ENCODE assay signal across 2 cellular contexts in the genomic region with DNA sequence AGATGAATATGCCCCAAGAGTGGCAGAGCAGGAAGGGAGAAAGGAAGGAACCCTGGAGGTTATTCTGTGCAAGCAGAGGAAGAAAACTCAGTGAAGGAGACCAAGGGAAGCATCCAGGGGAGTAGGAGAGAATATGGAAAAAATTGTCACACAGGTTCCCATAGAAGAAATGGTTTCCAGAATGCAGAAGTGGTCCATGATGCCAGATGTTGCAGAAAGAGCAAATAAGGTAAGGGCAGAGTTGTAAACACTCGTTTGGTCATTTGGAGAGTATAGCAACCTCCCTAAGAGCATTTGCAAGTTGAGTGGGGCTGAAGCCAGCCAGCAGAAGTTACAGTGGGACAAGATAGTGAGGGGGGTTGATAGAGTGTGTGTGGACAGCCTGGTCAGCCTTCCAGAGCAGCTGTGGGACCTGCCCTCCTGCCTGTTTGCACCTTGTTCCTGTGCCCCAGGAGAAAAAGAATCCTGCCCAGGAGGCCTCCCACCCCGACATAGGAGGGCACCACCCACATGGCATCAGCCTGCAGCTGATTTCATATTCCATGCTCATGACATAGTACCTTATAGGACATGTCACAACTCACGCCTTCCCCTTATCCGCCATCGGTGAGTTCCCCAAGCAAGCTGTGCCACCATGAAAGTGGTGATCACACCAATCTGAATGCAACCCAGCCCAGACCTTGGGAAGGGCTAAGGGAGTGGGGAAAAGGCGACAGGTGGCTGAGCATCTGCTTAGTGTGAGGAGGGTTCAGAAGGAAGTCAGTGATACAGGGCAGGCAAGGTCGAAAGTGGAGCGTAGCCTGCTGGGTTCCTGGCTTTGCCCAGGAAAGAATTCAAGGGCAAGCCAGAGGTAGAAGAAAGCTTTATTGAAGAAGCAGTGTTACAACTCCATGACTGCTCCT.
TF ChIP-seq lines count a peak whose summit lies in the region.

No MANE protein-coding gene starts in this region.

TF ChIP-seq in IMR-90, 13 proteins besides CTCF, POLR2A, EP300 and RAD21:
- TF ChIP-seq CEBPB (IDR thresholded peaks at IDR 0.05; ENCODE audit: low read depth, low read length) (no peak), MAZ (IDR thresholded peaks at IDR 0.05; ENCODE audit: borderline replicate concordance, low read depth, low read length) (no peak), FOS (IDR thresholded peaks at IDR 0.05; ENCODE audit: low read depth, low read length) (no peak), RFX5 (IDR thresholded peaks at IDR 0.05; ENCODE audit: low read depth, low read length) (no peak), MAFK (IDR thresholded peaks at IDR 0.05; ENCODE audit: low read depth, low read length) (no peak), SMC3 (IDR thresholded peaks at IDR 0.05; ENCODE audit: low read depth, low read length) (no peak), RCOR1 (IDR thresholded peaks at IDR 0.05; ENCODE audit: insufficient replicate concordance, low read length) (no peak), NFE2L2 (IDR thresholded peaks at IDR 0.05; ENCODE audit: low read depth, low read length) (no peak), CHD1 (IDR thresholded peaks at IDR 0.05; ENCODE audit: low read depth, low read length) (no peak), MXI1 (IDR thresholded peaks at IDR 0.05; ENCODE audit: borderline replicate concordance, low read depth, low read length) (no peak), BHLHE40 (IDR thresholded peaks at IDR 0.05; ENCODE audit: low read depth, low read length) (no peak)
- TF ChIP-seq, protein P1, sequence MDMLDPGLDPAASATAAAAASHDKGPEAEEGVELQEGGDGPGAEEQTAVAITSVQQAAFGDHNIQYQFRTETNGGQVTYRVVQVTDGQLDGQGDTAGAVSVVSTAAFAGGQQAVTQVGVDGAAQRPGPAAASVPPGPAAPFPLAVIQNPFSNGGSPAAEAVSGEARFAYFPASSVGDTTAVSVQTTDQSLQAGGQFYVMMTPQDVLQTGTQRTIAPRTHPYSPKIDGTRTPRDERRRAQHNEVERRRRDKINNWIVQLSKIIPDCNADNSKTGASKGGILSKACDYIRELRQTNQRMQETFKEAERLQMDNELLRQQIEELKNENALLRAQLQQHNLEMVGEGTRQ (IDR thresholded peaks at IDR 0.05; ENCODE audit: low read depth, low read length): no peak
- TF ChIP-seq, protein P2, sequence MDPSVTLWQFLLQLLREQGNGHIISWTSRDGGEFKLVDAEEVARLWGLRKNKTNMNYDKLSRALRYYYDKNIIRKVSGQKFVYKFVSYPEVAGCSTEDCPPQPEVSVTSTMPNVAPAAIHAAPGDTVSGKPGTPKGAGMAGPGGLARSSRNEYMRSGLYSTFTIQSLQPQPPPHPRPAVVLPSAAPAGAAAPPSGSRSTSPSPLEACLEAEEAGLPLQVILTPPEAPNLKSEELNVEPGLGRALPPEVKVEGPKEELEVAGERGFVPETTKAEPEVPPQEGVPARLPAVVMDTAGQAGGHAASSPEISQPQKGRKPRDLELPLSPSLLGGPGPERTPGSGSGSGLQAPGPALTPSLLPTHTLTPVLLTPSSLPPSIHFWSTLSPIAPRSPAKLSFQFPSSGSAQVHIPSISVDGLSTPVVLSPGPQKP (IDR thresholded peaks at IDR 0.05; ENCODE audit: borderline replicate concordance, low read depth, low read length): no peak

TF ChIP-seq in HepG2, 621 proteins besides CTCF, POLR2A, EP300 and RAD21:
- TF ChIP-seq CEBPB (IDR thresholded peaks at IDR 0.05; ENCODE audit: borderline replicate concordance, low read depth, low read length) (no peak), TFE3 (CRISPR knock-in tag; IDR thresholded peaks at IDR 0.05) (no peak), NFKB2 (CRISPR knock-in tag; IDR thresholded peaks at IDR 0.05; ENCODE audit: borderline replicate concordance) (no peak), TRAFD1 (CRISPR knock-in tag; IDR thresholded peaks at IDR 0.05; ENCODE audit: borderline replicate concordance) (no peak), PRDM10 (CRISPR knock-in tag; IDR thresholded peaks at IDR 0.05; ENCODE audit: low read depth) (no peak), MIER2 (CRISPR knock-in tag; IDR thresholded peaks at IDR 0.05) (no peak), ZNF142 (CRISPR knock-in tag; IDR thresholded peaks at IDR 0.05) (no peak), ETS1 (CRISPR knock-in tag; IDR thresholded peaks at IDR 0.05) (no peak), NFYB (CRISPR knock-in tag; IDR thresholded peaks at IDR 0.05) (no peak), CENPT (CRISPR knock-in tag; IDR thresholded peaks at IDR 0.05; ENCODE audit: low read depth) (no peak), RFX3 (CRISPR knock-in tag; IDR thresholded peaks at IDR 0.05) (no peak), PITX1 (CRISPR knock-in tag; IDR thresholded peaks at IDR 0.05) (no peak), KLF6 (CRISPR knock-in tag; IDR thresholded peaks at IDR 0.05) (no peak)
